8 cellular contexts compared by ENCODE assay signal in the genomic region with DNA sequence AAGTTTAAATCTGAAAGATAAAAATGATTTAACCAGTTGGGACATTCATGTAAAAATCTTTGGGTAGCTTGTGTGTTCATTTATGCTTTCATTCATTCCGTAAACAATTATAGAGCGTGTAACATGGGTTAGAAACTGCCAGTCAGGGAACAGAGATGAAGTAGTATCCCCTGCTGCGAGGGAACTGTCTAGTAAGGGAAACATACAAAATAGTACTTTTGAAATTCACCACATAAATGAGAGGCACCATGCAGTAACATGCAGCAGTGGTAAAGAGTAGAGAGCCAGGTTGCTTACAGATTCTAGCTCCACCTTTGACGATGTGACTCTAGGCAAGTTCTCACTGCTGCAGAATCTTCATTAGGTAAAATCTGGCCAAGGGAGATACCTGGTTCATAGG. TPM values are rescaled to one million over a fixed set of nuclear protein-coding genes. Genes with fewer than 3 reads are reported as not detected.
DNase-seq lines count a peak whose midpoint lies in the region; ATAC-seq and TF ChIP-seq lines count a peak whose summit lies in the region.

No MANE protein-coding gene starts in this region.

- intact Hi-C loops in left ventricle myocardium inferior (cut with micrococcal nuclease): no loop called here
- intact Hi-C loops in left ventricle myocardium superior (cut with micrococcal nuclease): no loop called here

- TF ChIP-seq CTCF in left ventricle myocardium inferior (IDR thresholded peaks at IDR 0.05; ENCODE audit: borderline replicate concordance): no peak
- no peak for TF ChIP-seq CTCF in VCaP (conservative IDR thresholded peaks at IDR 0.05)
- TF ChIP-seq CTCF in thoracic aorta (IDR thresholded peaks at IDR 0.05): no peak

- no peak overlapping the region for H3K27ac ChIP-seq in left ventricle myocardium inferior (replicated peaks)
- peak overlapping the region; percentile 89 for H3K27ac ChIP-seq in VCaP
- no peak overlapping the region for H3K27ac ChIP-seq in thoracic aorta

- no peaks in the 10 kb centered on the region for H3K27me3 ChIP-seq in left ventricle myocardium inferior (ENCODE audit: low read depth)
- no peaks in the 10 kb centered on the region for H3K27me3 ChIP-seq in thoracic aorta (replicated peaks; ENCODE audit: insufficient read depth)

- H3K9me3 ChIP-seq in left ventricle myocardium inferior (replicated peaks): no peaks in the 10 kb centered on the region
- no peaks in the 10 kb centered on the region for H3K9me3 ChIP-seq in iPS-18c (ENCODE audit: control insufficient read depth, insufficient read depth, low read length)
- H3K9me3 ChIP-seq in thoracic aorta: no peaks in the 10 kb centered on the region

- ATAC-seq in left ventricle myocardium superior (no peak), thoracic aorta (ENCODE audit: insufficient number of reproducible peaks, low FRiP score, low read depth) (no peak), GM18498 (IDR thresholded peaks at IDR 0.05; ENCODE audit: unreplicated experiment) (no peak), GM18517 (IDR thresholded peaks at IDR 0.05; ENCODE audit: unreplicated experiment) (no peak)

- no peaks in the 10 kb centered on the region for H3K36me3 ChIP-seq in left ventricle myocardium inferior
- H3K36me3 ChIP-seq in thoracic aorta: no peaks in the 10 kb centered on the region

- peaks cover 43% of the 10 kb centered on the region for H3K4me1 ChIP-seq in left ventricle myocardium inferior
- peaks cover 10 to 16% of the 10 kb centered on the region in 2 donors for H3K4me1 ChIP-seq in thoracic aorta (ENCODE audit: control insufficient read depth in 1 of 2, low read depth in 2 of 2)

- DNase-seq in left ventricle myocardium inferior (no peak), left ventricle myocardium superior (no peak), thoracic aorta (ENCODE audit: low spot score) (no peak)
- no peak for DNase-seq in activated CD4-positive, alpha-beta T cell treated with anti-CD3 and anti-CD28 coated beads for 1 hour

- H3K4me3 ChIP-seq in left ventricle myocardium inferior (peak overlapping the region; percentile 90), iPS-18c (ENCODE audit: insufficient read depth, low read depth, low read length) (peak overlapping the region; percentile 94), thoracic aorta (peak overlapping the region; percentile 89)

RNA-seq across cellular contexts. Expression of a gene that starts 0.9 kb away (rescaled TPM):
- total RNA-seq in left ventricle myocardium inferior: 23.9 TPM
- total RNA-seq in left ventricle myocardium superior: 16.7 TPM
- total RNA-seq in thoracic aorta: 10 to 100 TPM in 1 of 2 donors, 1 to 10 TPM in 1; 9.3 to 10.2 TPM

RNA-seq across cellular contexts. Expression of a gene that starts 1.2 kb away (rescaled TPM):
- total RNA-seq in left ventricle myocardium inferior (1.6 TPM), left ventricle myocardium superior (1.3 TPM), thoracic aorta (1 to 10 TPM; 1.6 to 5.9 TPM)
